In genomic region chr1:1205769-1206375, GRCh38 we compare ENCODE assay signal across 2 cellular contexts.
A peak's percentile ranks its signal among the peaks of the same experiment; 100 is the strongest.
TF ChIP-seq lines count a peak whose summit lies in the region.

No MANE protein-coding gene starts in this region.

TF ChIP-seq in HEK293, 187 proteins besides CTCF, POLR2A, EP300 and RAD21:
- TF ChIP-seq ZNF398 (tag by site-specific recombination; IDR thresholded peaks at IDR 0.05) (no peak), ZIC2 (tag by site-specific recombination; IDR thresholded peaks at IDR 0.05) (peak; percentile 72; the same call in 1 of the 2 replicates), BCL11B (tag by site-specific recombination; IDR thresholded peaks at IDR 0.05; ENCODE audit: low read depth) (peak; percentile 15; the same call in 1 of the 2 replicates)

TF ChIP-seq in K562, 482 proteins besides CTCF, POLR2A, EP300 and RAD21:
- no peak for TF ChIP-seq ZNF282 (CRISPR knock-in tag; IDR thresholded peaks at IDR 0.05)
- peak; percentile 53 for TF ChIP-seq ZBTB33 (CRISPR knock-in tag; IDR thresholded peaks at IDR 0.05)
